1 cellular context compared by ENCODE assay signal in genomic region chr3:39021465-39022274, GRCh38.
TF ChIP-seq lines count a peak whose summit lies in the region.

No MANE protein-coding gene starts in this region.

TF ChIP-seq in K562, 482 proteins besides CTCF, POLR2A, EP300 and RAD21 (continued from another document and continues in another):
- TF ChIP-seq ZBTB8A (IDR thresholded peaks at IDR 0.05; ENCODE audit: partially characterized antibody), result no peak
- TF ChIP-seq U2AF2 (optimal IDR thresholded peaks at IDR 0.05; ENCODE audit: low read depth, low read length), result no peak
- no peak for TF ChIP-seq ZNF780A (CRISPR knock-in tag; IDR thresholded peaks at IDR 0.05)
- TF ChIP-seq NKRF (IDR thresholded peaks at IDR 0.05; ENCODE audit: borderline replicate concordance), result no peak
- TF ChIP-seq MECOM (CRISPR knock-in tag; IDR thresholded peaks at IDR 0.05), result no peak
- TF ChIP-seq KLF6 (CRISPR knock-in tag; IDR thresholded peaks at IDR 0.05; ENCODE audit: borderline replicate concordance), result peak; percentile 61; the same call in 1 of the 2 replicates
- no peak for TF ChIP-seq RBM22 (IDR thresholded peaks at IDR 0.05; ENCODE audit: low read depth, low read length, poor library complexity, severe bottlenecking)
- 0 out of 2 replicates have a peak, but pooled peaks have one; percentile 11 for TF ChIP-seq MAFK (IDR thresholded peaks at IDR 0.05; ENCODE audit: low read length)
- TF ChIP-seq THRB (CRISPR knock-in tag; conservative IDR thresholded peaks at IDR 0.05), result no peak
- no peak for TF ChIP-seq HMG20A (CRISPR knock-in tag; conservative IDR thresholded peaks at IDR 0.05)
- no peak for TF ChIP-seq ZNF609 (CRISPR knock-in tag; IDR thresholded peaks at IDR 0.05; ENCODE audit: borderline replicate concordance)
- TF ChIP-seq CEBPB (tag; IDR thresholded peaks at IDR 0.05), result no peak
- TF ChIP-seq SETDB1 (IDR thresholded peaks at IDR 0.05; ENCODE audit: low read length), result no peak
- no peak for TF ChIP-seq CBFB (CRISPR knock-in tag; IDR thresholded peaks at IDR 0.05)
- TF ChIP-seq SP1 (CRISPR knock-in tag; IDR thresholded peaks at IDR 0.05), result no peak
- TF ChIP-seq GTF2E2 (tag; IDR thresholded peaks at IDR 0.05), result no peak
- TF ChIP-seq RB1 (IDR thresholded peaks at IDR 0.05; ENCODE audit: low read depth), result no peak
- peak; percentile 76 for TF ChIP-seq ARID1B (IDR thresholded peaks at IDR 0.05)
- TF ChIP-seq MCM2 (IDR thresholded peaks at IDR 0.05; ENCODE audit: low read depth), result no peak
- no peak for TF ChIP-seq ZNF174 (CRISPR knock-in tag; IDR thresholded peaks at IDR 0.05)
- no peak for TF ChIP-seq ZNF707 (CRISPR knock-in tag; conservative IDR thresholded peaks at IDR 0.05)
- TF ChIP-seq ZNF764 (CRISPR knock-in tag; IDR thresholded peaks at IDR 0.05; ENCODE audit: low read depth), result no peak
- TF ChIP-seq HMGXB4 (CRISPR knock-in tag; IDR thresholded peaks at IDR 0.05), result no peak
- no peak for TF ChIP-seq SMAD2 (IDR thresholded peaks at IDR 0.05; ENCODE audit: low read depth, low read length)
- TF ChIP-seq ZNF3 (CRISPR knock-in tag; IDR thresholded peaks at IDR 0.05), result no peak
- no peak for TF ChIP-seq PRMT5 (CRISPR knock-in tag; IDR thresholded peaks at IDR 0.05)
- TF ChIP-seq TSHZ1 (CRISPR knock-in tag; IDR thresholded peaks at IDR 0.05), result no peak
- TF ChIP-seq KDM1A (IDR thresholded peaks at IDR 0.05), result no peak
- peak; percentile 64 for TF ChIP-seq MGA (IDR thresholded peaks at IDR 0.05)
